24 cellular contexts compared by ENCODE assay signal in the genomic region with DNA sequence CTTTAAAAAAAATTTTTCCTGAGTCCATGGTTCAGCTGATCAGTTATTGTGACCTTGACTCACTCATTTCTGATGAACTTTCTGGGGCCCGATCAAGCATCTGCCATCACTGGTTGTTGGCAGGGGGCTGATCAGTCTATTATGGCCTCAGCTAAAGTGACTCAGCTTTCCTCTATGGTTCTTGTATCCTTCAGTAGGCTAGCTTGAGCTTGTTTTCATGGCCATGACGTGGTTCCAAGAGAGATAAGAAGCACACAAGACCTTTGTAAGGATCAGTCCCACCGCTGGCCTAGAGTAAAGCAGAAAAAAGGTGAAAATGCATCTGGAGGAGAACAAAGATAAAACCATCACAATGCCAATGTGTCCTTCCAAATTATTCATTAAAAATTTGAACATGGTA. TPM values are rescaled to one million over a fixed set of nuclear protein-coding genes. Genes with fewer than 3 reads are reported as not detected.
"Had no signal": no experiment of that assay in that cellular context is flagged by ENCODE, and none has a peak within 500 bp of the region (broad histone marks: within the 10 kb centered on the region; RNA-seq: fewer than 3 reads in every experiment).

No MANE protein-coding gene starts in this region.

- FAIRE-seq: HTR-8/SVneo, RCC 7860 had no signal

- H3K27me3 ChIP-seq: SJSA1 had no signal

- DNase-seq: KBM-7, MV-4-11, NCI-H1048, NCI-H1105, NCI-H1417, NCI-H1436 treated with DMSO at 0.1 percent for 48 hours, NCI-H1694, NCI-H187 treated with DMSO at 0.1 percent for 48 hours, NCI-H2029 treated with DMSO at 0.1 percent for 48 hours, NCI-H2227 treated with DMSO at 0.1 percent for 48 hours, NCI-H446, NCI-H510A, NCI-H524 treated with DMSO at 0.1 percent for 48 hours, NCI-H69, NCI-H774, Right ventricle myocardium superior, RPMI8226, SIG-M5 had no signal

- H3K36me3 ChIP-seq: SJSA1 had no signal

- H3K4me3 ChIP-seq: SJSA1, SK-N-MC had no signal

RNA-seq across cellular contexts. Expression of a gene that starts 29.8 kb away (rescaled TPM):
- total RNA-seq: LHCN-M2, Right ventricle myocardium superior had no signal
- polyA plus RNA-seq: IgD-negative memory B cell had no signal
